Comparison of ENCODE assay signal across 31 cellular contexts in genomic region chr2:190579945-190580866, GRCh38. TPM values are rescaled to one million over a fixed set of nuclear protein-coding genes. Genes with fewer than 3 reads are reported as not detected.
A peak's percentile ranks its signal among the peaks of the same experiment; 100 is the strongest.
DNase-seq lines count a peak whose midpoint lies in the region; ATAC-seq, FAIRE-seq and TF ChIP-seq lines count a peak whose summit lies in the region.
"Had no signal": no experiment of that assay in that cellular context is flagged by ENCODE, and none has a peak within 500 bp of the region (broad histone marks: within the 10 kb centered on the region; RNA-seq: fewer than 3 reads in every experiment).

No MANE protein-coding gene starts in this region.

- ATAC-seq in A549 (no peak), HG03378 (IDR thresholded peaks at IDR 0.05; ENCODE audit: unreplicated experiment) (no peak)
- ATAC-seq: pancreas; stimulated activated naive CD8-positive, alpha-beta T cell treated with anti-CD3 and anti-CD28 coated beads, Interleukin-15, amount 100 ng/mL, for 72 hours; WTC11 had no signal

- peak overlapping the region; percentile 85 to 89 for H3K27ac ChIP-seq in A549
- H3K27ac ChIP-seq: pancreas, SJCRH30, thoracic aorta had no signal

- H3K36me3 Mint-ChIP-seq in osteocyte (ENCODE audit: unreplicated experiment): no peaks in the 10 kb centered on the region
- H3K36me3 Mint-ChIP-seq: activated naive CD8-positive, alpha-beta T cell; WTC11 had no signal

- TF ChIP-seq EP300 in A549 (IDR thresholded peaks at IDR 0.05): no peak

- H3K27ac Mint-ChIP-seq in osteocyte (ENCODE audit: unreplicated experiment): peak overlapping the region; percentile 24
- H3K27ac Mint-ChIP-seq: activated CD4-positive, alpha-beta T cell treated with anti-CD3 and anti-CD28 coated beads, Interleukin-2, amount 10 ng/mL, durations not matched to agents 7 days and 5 days; activated naive CD8-positive, alpha-beta T cell; stimulated activated naive CD8-positive, alpha-beta T cell treated with anti-CD3 and anti-CD28 coated beads, Interleukin-15, amount 100 ng/mL, for 72 hours; WTC11 had no signal

- no peak for FAIRE-seq in A549 (lab: Jason Lieb, UNC)
- FAIRE-seq: colon, GM12892, pancreas had no signal

- H3K4me1 Mint-ChIP-seq in osteocyte (ENCODE audit: unreplicated experiment): peaks cover 52% of the 10 kb centered on the region
- H3K4me1 Mint-ChIP-seq: WTC11 had no signal

- CTCF ChIA-PET in A549 (lab: Yijun Ruan, JAX): interaction anchor here (1.1 kb wide), 1 partner anchor 11 kb away, joined by 3 read pairs; no protein-coding TSS in a partner anchor

- no peak for TF ChIP-seq POLR2A in A549 (IDR thresholded peaks at IDR 0.05; ENCODE audit: low read length)

- WGBS in A549 (ENCODE audit: missing lambda C conversion rate): 83% methylated on average over 6 of the region's 6 CpGs

- TF ChIP-seq CTCF in A549 (IDR thresholded peaks at IDR 0.05) (no peak), epithelial cell of esophagus (IDR thresholded peaks at IDR 0.05; ENCODE audit: insufficient read depth, low read depth, low read length, missing control alignments) (no peak), osteocyte (IDR thresholded peaks at IDR 0.05) (no peak)

- no peak overlapping the region for H3K4me3 Mint-ChIP-seq in osteocyte (ENCODE audit: unreplicated experiment)
- H3K4me3 Mint-ChIP-seq: activated CD4-positive, alpha-beta T cell treated with anti-CD3 and anti-CD28 coated beads, Interleukin-2, amount 10 ng/mL, durations not matched to agents 7 days and 5 days; activated naive CD8-positive, alpha-beta T cell; neural crest cell; stimulated activated naive CD8-positive, alpha-beta T cell treated with anti-CD3 and anti-CD28 coated beads, Interleukin-15, amount 100 ng/mL, for 72 hours; WTC11 had no signal

- H3K9me3 ChIP-seq in A549: no peaks in the 10 kb centered on the region
- H3K9me3 ChIP-seq: HAP-1, pancreas, SJCRH30, thoracic aorta, vagina had no signal

- POLR2A ChIA-PET in A549 (lab: Yijun Ruan, JAX): no interaction called here

- peaks cover 62% of the 10 kb centered on the region for H3K4me1 ChIP-seq in A549
- H3K4me1 ChIP-seq: HAP-1 had no signal

- H3K4me3 ChIP-seq in A549 (no peak overlapping the region), epithelial cell of esophagus (ENCODE audit: low read length) (no peak overlapping the region)
- H3K4me3 ChIP-seq: HAP-1, lung, pancreas, SJCRH30, thoracic aorta, vagina had no signal

- no peak for TF ChIP-seq RAD21 in A549 (conservative IDR thresholded peaks at IDR 0.05 in 1 of 2, IDR thresholded peaks at IDR 0.05 in 1 of 2)

- no peaks in the 10 kb centered on the region for H3K27me3 Mint-ChIP-seq in osteocyte (ENCODE audit: unreplicated experiment)
- H3K27me3 Mint-ChIP-seq: activated CD4-positive, alpha-beta T cell treated with anti-CD3 and anti-CD28 coated beads, Interleukin-2, amount 10 ng/mL, durations not matched to agents 7 days and 5 days; activated naive CD8-positive, alpha-beta T cell; stimulated activated naive CD8-positive, alpha-beta T cell treated with anti-CD3 and anti-CD28 coated beads, Interleukin-15, amount 100 ng/mL, for 72 hours had no signal

- H3K9me3 Mint-ChIP-seq in osteocyte (ENCODE audit: unreplicated experiment): peaks cover 4% of the 10 kb centered on the region
- H3K9me3 Mint-ChIP-seq: neural crest cell; stimulated activated naive CD8-positive, alpha-beta T cell treated with anti-CD3 and anti-CD28 coated beads, Interleukin-15, amount 100 ng/mL, for 72 hours; WTC11 had no signal

- peak overlapping the region; percentile 80; the same call in 2 of the 3 replicates for H3K4me2 ChIP-seq in A549

- no peak for DNase-seq in A549 (ENCODE audit: low read depth in 1 of 2, low spot score in 1 of 2)
- peak; percentile 33 for DNase-seq in LoVo (ENCODE audit: low spot score)
- DNase-seq in epithelial cell of esophagus (ENCODE audit: low read depth): peak; percentile 46
- no peak for DNase-seq in osteocyte (ENCODE audit: extremely low spot score, unreplicated experiment)
- no peak for DNase-seq in globus pallidus (ENCODE audit: low spot score)
- DNase-seq in DMS153 (lab: John Stamatoyannopoulos, UW): no peak
- DNase-seq: activated CD4-positive, alpha-beta T cell treated with anti-CD3 and anti-CD28 coated beads, Interleukin-2, amount 10 ng/mL, durations not matched to agents 7 days and 5 days; activated effector memory CD4-positive, alpha-beta T cell treated with Interleukin-2 at 50 U/mL for 16 hours; activated T-cell treated with anti-CD3 and anti-CD28 coated beads, Interleukin-2, amount 50 U/mL, for 1 hour; effector CD4-positive, alpha-beta T cell; glutamatergic neuron; Karpas-422; NCI-H1436 treated with DMSO at 0.1 percent for 48 hours; NCI-H2081 treated with DMSO at 0.1 percent for 48 hours; NCI-H226; NCI-H69; pancreas; SJCRH30; stimulated activated CD4-positive, alpha-beta T cell treated with anti-CD3 and anti-CD28 coated beads, Interleukin-1b, Interleukin-23, amount 100 ng/mL, for 48 hours; stimulated activated naive CD8-positive, alpha-beta T cell treated with anti-CD3 and anti-CD28 coated beads, Interleukin-15, amount 100 ng/mL, for 72 hours; T-helper 9 cell had no signal

TF ChIP-seq in A549, 52 proteins besides CTCF, POLR2A, EP300 and RAD21:
- peak; percentile 37 for TF ChIP-seq MAFK (IDR thresholded peaks at IDR 0.05; ENCODE audit: partially characterized antibody)
- TF ChIP-seq HOXA7 (CRISPR knock-in tag; IDR thresholded peaks at IDR 0.05): no peak

RNA-seq across cellular contexts. Expression of gene NEMP2, which starts 45.7 kb away (rescaled TPM):
- 10.1 and 22.0 TPM in 2 replicates for polyA plus RNA-seq in A549 (2011; rRNA removed)
- polyA plus RNA-seq in A549 (2012; cell fraction: cytosol; rRNA removed): 2.7 and 3.2 TPM in 2 replicates
- polyA plus RNA-seq in A549 (2012; cell fraction: nucleus; rRNA removed): 1.2 and 2.0 TPM in 2 replicates
- polyA plus RNA-seq in A549 (2017; fragmentation: RNase III; extraction: RNeasy Plus Mini Kit Qiagen cat#74134 plus additional on column Dnase treatment): 7.1 to 8.1 TPM (median 7.2 TPM) in 3 replicates
- 22.8 and 24.1 TPM in 2 replicates for polyA minus RNA-seq in A549 (2011; rRNA and poly(A)+ RNA removed)
- 11.7 and 11.9 TPM in 2 replicates for total RNA-seq in osteocyte

Comparison
In these comparisons a context has a peak if more than half of its experiments do, and no peak if none do; other contexts are left out.
1. DNase-seq: peak in LoVo (single experiment) and epithelial cell of esophagus (single experiment); none in A549 (0 of 2), osteocyte (single experiment), globus pallidus (single experiment) and DMS153 (single experiment).